Comparison of ENCODE assay signal across 1 cellular context in the genomic region with DNA sequence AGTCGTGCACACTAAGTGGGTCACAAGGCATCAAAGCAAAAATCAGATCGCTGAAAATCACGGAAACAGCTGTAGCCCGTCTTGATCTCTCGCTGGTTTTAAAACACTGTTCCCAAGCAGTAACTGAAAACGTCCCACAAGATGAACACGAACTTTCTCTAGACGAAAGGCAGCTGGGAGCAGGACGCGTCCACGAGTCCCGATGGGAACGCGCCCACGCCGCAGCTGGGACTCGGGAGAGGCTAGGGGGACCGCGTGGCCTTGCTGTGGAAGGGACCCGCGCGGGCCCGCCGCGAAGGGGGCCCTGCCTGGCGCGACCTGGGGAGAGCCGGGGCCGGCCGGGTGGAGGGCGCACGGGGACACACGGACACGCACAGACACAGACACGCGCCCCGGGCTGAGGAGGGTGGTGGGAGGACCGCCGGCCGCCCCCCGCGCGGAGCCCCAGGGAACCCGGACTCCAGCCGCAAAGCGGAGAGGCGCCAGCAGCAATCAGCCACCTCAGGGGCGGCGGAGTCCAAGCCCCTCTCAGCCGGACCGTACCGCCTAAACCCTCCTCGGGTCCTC.
A peak's percentile ranks its signal among the peaks of the same experiment; 100 is the strongest.
TF ChIP-seq lines count a peak whose summit lies in the region.

No MANE protein-coding gene starts in this region.

TF ChIP-seq in HEK293, 187 proteins besides CTCF, POLR2A, EP300 and RAD21 (continued from another document):
- TF ChIP-seq, protein P1, sequence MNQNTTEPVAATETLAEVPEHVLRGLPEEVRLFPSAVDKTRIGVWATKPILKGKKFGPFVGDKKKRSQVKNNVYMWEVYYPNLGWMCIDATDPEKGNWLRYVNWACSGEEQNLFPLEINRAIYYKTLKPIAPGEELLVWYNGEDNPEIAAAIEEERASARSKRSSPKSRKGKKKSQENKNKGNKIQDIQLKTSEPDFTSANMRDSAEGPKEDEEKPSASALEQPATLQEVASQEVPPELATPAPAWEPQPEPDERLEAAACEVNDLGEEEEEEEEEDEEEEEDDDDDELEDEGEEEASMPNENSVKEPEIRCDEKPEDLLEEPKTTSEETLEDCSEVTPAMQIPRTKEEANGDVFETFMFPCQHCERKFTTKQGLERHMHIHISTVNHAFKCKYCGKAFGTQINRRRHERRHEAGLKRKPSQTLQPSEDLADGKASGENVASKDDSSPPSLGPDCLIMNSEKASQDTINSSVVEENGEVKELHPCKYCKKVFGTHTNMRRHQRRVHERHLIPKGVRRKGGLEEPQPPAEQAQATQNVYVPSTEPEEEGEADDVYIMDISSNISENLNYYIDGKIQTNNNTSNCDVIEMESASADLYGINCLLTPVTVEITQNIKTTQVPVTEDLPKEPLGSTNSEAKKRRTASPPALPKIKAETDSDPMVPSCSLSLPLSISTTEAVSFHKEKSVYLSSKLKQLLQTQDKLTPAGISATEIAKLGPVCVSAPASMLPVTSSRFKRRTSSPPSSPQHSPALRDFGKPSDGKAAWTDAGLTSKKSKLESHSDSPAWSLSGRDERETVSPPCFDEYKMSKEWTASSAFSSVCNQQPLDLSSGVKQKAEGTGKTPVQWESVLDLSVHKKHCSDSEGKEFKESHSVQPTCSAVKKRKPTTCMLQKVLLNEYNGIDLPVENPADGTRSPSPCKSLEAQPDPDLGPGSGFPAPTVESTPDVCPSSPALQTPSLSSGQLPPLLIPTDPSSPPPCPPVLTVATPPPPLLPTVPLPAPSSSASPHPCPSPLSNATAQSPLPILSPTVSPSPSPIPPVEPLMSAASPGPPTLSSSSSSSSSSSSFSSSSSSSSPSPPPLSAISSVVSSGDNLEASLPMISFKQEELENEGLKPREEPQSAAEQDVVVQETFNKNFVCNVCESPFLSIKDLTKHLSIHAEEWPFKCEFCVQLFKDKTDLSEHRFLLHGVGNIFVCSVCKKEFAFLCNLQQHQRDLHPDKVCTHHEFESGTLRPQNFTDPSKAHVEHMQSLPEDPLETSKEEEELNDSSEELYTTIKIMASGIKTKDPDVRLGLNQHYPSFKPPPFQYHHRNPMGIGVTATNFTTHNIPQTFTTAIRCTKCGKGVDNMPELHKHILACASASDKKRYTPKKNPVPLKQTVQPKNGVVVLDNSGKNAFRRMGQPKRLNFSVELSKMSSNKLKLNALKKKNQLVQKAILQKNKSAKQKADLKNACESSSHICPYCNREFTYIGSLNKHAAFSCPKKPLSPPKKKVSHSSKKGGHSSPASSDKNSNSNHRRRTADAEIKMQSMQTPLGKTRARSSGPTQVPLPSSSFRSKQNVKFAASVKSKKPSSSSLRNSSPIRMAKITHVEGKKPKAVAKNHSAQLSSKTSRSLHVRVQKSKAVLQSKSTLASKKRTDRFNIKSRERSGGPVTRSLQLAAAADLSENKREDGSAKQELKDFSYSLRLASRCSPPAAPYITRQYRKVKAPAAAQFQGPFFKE (tag by site-specific recombination; IDR thresholded peaks at IDR 0.05; ENCODE audit: borderline replicate concordance), result no peak
- peak; percentile 18 for TF ChIP-seq ZNF335 (tag by site-specific recombination; conservative IDR thresholded peaks at IDR 0.05)
TF ChIP-seq in HEK293: peak in this region for 8.
